ENCODE assay signal across 8 cellular contexts in genomic region chr1:40161125-40161887, GRCh38. TPM values are rescaled to one million over a fixed set of nuclear protein-coding genes. Genes with fewer than 3 reads are reported as not detected.
A peak's percentile ranks its signal among the peaks of the same experiment; 100 is the strongest.
DNase-seq lines count a peak whose midpoint lies in the region; ATAC-seq and TF ChIP-seq lines count a peak whose summit lies in the region.

A gene with protein sequence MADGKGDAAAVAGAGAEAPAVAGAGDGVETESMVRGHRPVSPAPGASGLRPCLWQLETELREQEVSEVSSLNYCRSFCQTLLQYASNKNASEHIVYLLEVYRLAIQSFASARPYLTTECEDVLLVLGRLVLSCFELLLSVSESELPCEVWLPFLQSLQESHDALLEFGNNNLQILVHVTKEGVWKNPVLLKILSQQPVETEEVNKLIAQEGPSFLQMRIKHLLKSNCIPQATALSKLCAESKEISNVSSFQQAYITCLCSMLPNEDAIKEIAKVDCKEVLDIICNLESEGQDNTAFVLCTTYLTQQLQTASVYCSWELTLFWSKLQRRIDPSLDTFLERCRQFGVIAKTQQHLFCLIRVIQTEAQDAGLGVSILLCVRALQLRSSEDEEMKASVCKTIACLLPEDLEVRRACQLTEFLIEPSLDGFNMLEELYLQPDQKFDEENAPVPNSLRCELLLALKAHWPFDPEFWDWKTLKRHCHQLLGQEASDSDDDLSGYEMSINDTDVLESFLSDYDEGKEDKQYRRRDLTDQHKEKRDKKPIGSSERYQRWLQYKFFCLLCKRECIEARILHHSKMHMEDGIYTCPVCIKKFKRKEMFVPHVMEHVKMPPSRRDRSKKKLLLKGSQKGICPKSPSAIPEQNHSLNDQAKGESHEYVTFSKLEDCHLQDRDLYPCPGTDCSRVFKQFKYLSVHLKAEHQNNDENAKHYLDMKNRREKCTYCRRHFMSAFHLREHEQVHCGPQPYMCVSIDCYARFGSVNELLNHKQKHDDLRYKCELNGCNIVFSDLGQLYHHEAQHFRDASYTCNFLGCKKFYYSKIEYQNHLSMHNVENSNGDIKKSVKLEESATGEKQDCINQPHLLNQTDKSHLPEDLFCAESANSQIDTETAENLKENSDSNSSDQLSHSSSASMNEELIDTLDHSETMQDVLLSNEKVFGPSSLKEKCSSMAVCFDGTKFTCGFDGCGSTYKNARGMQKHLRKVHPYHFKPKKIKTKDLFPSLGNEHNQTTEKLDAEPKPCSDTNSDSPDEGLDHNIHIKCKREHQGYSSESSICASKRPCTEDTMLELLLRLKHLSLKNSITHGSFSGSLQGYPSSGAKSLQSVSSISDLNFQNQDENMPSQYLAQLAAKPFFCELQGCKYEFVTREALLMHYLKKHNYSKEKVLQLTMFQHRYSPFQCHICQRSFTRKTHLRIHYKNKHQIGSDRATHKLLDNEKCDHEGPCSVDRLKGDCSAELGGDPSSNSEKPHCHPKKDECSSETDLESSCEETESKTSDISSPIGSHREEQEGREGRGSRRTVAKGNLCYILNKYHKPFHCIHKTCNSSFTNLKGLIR (N-terminal part only) (plus strand): TSS chr1:40161387. CDS start chr1:40161400, 13 bp downstream.

- POLR2A ChIA-PET in activated B cell treated with CpG ODN at 0.5 μM for 24 hours (lab: Charles Lee) = interaction anchor here (0.5 to 3.0 kb wide), 17 partner anchors 8 to 538 kb away, joined by 3 to 12 read pairs (median 5); partner anchors contain the start of genes SMAP2 and ZMPSTE24

- ATAC-seq in GM19023 (IDR thresholded peaks at IDR 0.05; ENCODE audit: unreplicated experiment) (peak; percentile 89), HG03196 (IDR thresholded peaks at IDR 0.05; ENCODE audit: unreplicated experiment) (peak; percentile 85), activated B cell treated with CpG ODN at 0.5 μM for 24 hours (ENCODE audit: low read depth) (peak; percentile 96)

- no peaks in the 10 kb centered on the region for H3K9me3 Mint-ChIP-seq in activated B cell treated with CpG ODN at 0.5 μM for 24 hours

- peaks cover 4% of the 10 kb centered on the region for H3K36me3 Mint-ChIP-seq in activated B cell treated with CpG ODN at 0.5 μM for 24 hours (ENCODE audit: low read depth)

- TF ChIP-seq CTCF in activated B cell treated with CpG ODN at 0.5 μM for 24 hours (IDR thresholded peaks at IDR 0.05) (no peak), spleen (IDR thresholded peaks at IDR 0.05 in 8 of 11, conservative IDR thresholded peaks at IDR 0.05 in 3 of 11) (peak in 3 of 11 experiments; percentile 3 to 24 (median 19))

- peak; percentile 53 to 95 (median 65) for TF ChIP-seq POLR2A in spleen (IDR thresholded peaks at IDR 0.05)

- no peaks in the 10 kb centered on the region for H3K27me3 Mint-ChIP-seq in activated B cell treated with CpG ODN at 0.5 μM for 24 hours

- peaks cover 23 to 55% (median 48%) of the 10 kb centered on the region in 6 donors for H3K4me1 ChIP-seq in spleen

- CTCF ChIA-PET in activated B cell treated with CpG ODN at 0.5 μM for 24 hours (lab: Charles Lee) = interaction anchor here (1.1 to 2.7 kb wide), 5 partner anchors 9 to 243 kb away, joined by 3 to 13 read pairs (median 5); partner anchors contain the start of gene COL9A2

- no peak within 1 kb of the TSS for H3K27ac Mint-ChIP-seq in activated B cell treated with CpG ODN at 0.5 μM for 24 hours

- no peaks in the 10 kb centered on the region for H3K27me3 ChIP-seq in spleen (replicated peaks in 1 of 7)

- peak within 1 kb of the TSS; percentile 98 for H3K27ac ChIP-seq in caudate nucleus (ENCODE audit: low read depth, low read length)
- H3K27ac ChIP-seq in spleen = peak within 1 kb of the TSS; percentile 84 to 97 (median 93)

- peak; percentile 96 for DNase-seq in AG08395 (ENCODE audit: low spot score)
- peak; percentile 90 for DNase-seq in NCI-H345 treated with DMSO at 0.1 percent for 48 hours (lab: John Stamatoyannopoulos, UW; ENCODE audit: unreplicated experiment)
- DNase-seq in activated B cell treated with CpG ODN at 0.5 μM for 24 hours = peak; percentile 94
- peak; percentile 47 to 96 (median 91) for DNase-seq in caudate nucleus (lab: John Stamatoyannopoulos, UW)
- peak; percentile 96 for DNase-seq in inferior parietal cortex (ENCODE audit: extremely low spot score)
- DNase-seq in spleen = peak; percentile 98

- intact Hi-C loops in activated B cell treated with CpG ODN at 0.5 μM for 24 hours (cut with micrococcal nuclease) (loop anchor here (1.0 to 5.0 kb wide), 4 partner anchors 8 to 506 kb away; partner anchors contain the start of genes RIMS3 and ZMPSTE24), spleen (cut with DNase I; ENCODE audit: low total_unique reads) (no loop called here)

- WGBS in spleen, 5 donors = 0 to 1% (median 0%) methylated on average over 58 to 62 of the region's 62 CpGs

- H3K4me3 Mint-ChIP-seq in activated B cell treated with CpG ODN at 0.5 μM for 24 hours = no peak within 1 kb of the TSS

- peak within 1 kb of the TSS; percentile 80 to 97 (median 92) for H3K4me3 ChIP-seq in spleen

- H3K36me3 ChIP-seq in spleen = no peaks in the 10 kb centered on the region

- peaks cover 22% of the 10 kb centered on the region for H3K4me1 Mint-ChIP-seq in activated B cell treated with CpG ODN at 0.5 μM for 24 hours

- no peaks in the 10 kb centered on the region for H3K9me3 ChIP-seq in spleen

RNA-seq across cellular contexts. Expression of the gene that starts here (rescaled TPM):
- total RNA-seq in activated B cell treated with CpG ODN at 0.5 μM for 24 hours (18.1 and 19.2 TPM in 2 replicates), spleen (10 to 100 TPM; 15.9 to 26.3 (median 22.6) TPM)
- polyA plus RNA-seq in spleen = 1 to 10 TPM; 3.8 to 4.6 (median 4.1) TPM

Comparison
In these comparisons a context has a peak if more than half of its experiments do, and no peak if none do; other contexts are left out.
1. Peak in every context shown above with its lines: DNase-seq, ATAC-seq, H3K4me3 ChIP-seq and H3K27ac ChIP-seq.